In genomic region chr17:78745407-78746088, GRCh38 we compare ENCODE assay signal across 7 cellular contexts. TPM values are rescaled to one million over a fixed set of nuclear protein-coding genes. Genes with fewer than 3 reads are reported as not detected.
DNase-seq lines count a peak whose midpoint lies in the region; ATAC-seq and TF ChIP-seq lines count a peak whose summit lies in the region.

No MANE protein-coding gene starts in this region.

- TF ChIP-seq CTCF in DOHH2 (IDR thresholded peaks at IDR 0.05; ENCODE audit: low read depth, low read length, poor library complexity, severe bottlenecking) (peak; percentile 67), fibroblast of the aortic adventitia (IDR thresholded peaks at IDR 0.05; ENCODE audit: insufficient read depth, low read length) (peak; percentile 50), gastrocnemius medialis (IDR thresholded peaks at IDR 0.05 in 4 of 5, conservative IDR thresholded peaks at IDR 0.05 in 1 of 5) (peak; percentile 36 to 61 (median 57))

- H3K4me2 ChIP-seq in DOHH2 (ENCODE audit: low read length): peak overlapping the region; percentile 55

- peaks cover 96% of the 10 kb centered on the region for H3K79me2 ChIP-seq in DOHH2 (ENCODE audit: control insufficient read depth, low read length)

- peaks cover 3% of the 10 kb centered on the region; the same call in 1 of the 2 replicates for H4K20me1 ChIP-seq in DOHH2 (ENCODE audit: control insufficient read depth, insufficient read depth, low read depth, low read length)

- intact Hi-C loops in gastrocnemius medialis (cut with DNase I; ENCODE audit: low total_unique reads): loop anchor here (5.0 kb wide), 1 partner anchor 248 kb away; no protein-coding TSS in a partner anchor

- in situ Hi-C loops in gastrocnemius medialis (cut with MboI; ENCODE audit: low sequenced_read_pairs in 4 of 4): no loop called here

- H3K27me3 ChIP-seq in DOHH2 (ENCODE audit: control insufficient read depth, low read length) (no peaks in the 10 kb centered on the region), gastrocnemius medialis (no peaks in the 10 kb centered on the region)

- H3K27ac ChIP-seq in DOHH2 (ENCODE audit: low read depth, low read length): no peak overlapping the region
- peak overlapping the region; percentile 58 for H3K27ac ChIP-seq in KOPT-K1 (ENCODE audit: low read depth, low read length, poor library complexity, severe bottlenecking)
- peak overlapping the region; percentile 61 to 79 (median 64) for H3K27ac ChIP-seq in gastrocnemius medialis

- no peak for TF ChIP-seq POLR2A in gastrocnemius medialis (IDR thresholded peaks at IDR 0.05)

- no peaks in the 10 kb centered on the region for H3K9me2 ChIP-seq in DOHH2 (replicated peaks; ENCODE audit: control insufficient read depth, low read length)

- H3K36me3 ChIP-seq in DOHH2 (ENCODE audit: control insufficient read depth, low read length): no peaks in the 10 kb centered on the region
- no peaks in the 10 kb centered on the region for H3K36me3 ChIP-seq in KOPT-K1 (ENCODE audit: insufficient read depth, low read length)
- H3K36me3 ChIP-seq in gastrocnemius medialis: no peaks in the 10 kb centered on the region

- H3K4me3 ChIP-seq in DOHH2 (ENCODE audit: low read length) (peak overlapping the region; percentile 32; the same call in 1 of the 2 replicates), fibroblast of the aortic adventitia (ENCODE audit: low read depth, low read length) (no peak overlapping the region), gastrocnemius medialis (no peak overlapping the region)

- no peaks in the 10 kb centered on the region for H3K9me3 ChIP-seq in DOHH2 (ENCODE audit: control insufficient read depth, insufficient read depth, low read length)
- H3K9me3 ChIP-seq in KOPT-K1 (ENCODE audit: insufficient read depth, low read length, poor library complexity, severe bottlenecking): no peaks in the 10 kb centered on the region
- H3K9me3 ChIP-seq in gastrocnemius medialis: no peaks in the 10 kb centered on the region

- peak; percentile 54 for DNase-seq in activated CD8-positive, alpha-beta memory T cell treated with anti-CD3 and anti-CD28 coated beads, Interleukin-2, amount 50 U/mL, for 4 hours
- DNase-seq in fibroblast of the aortic adventitia (ENCODE audit: low read depth): peak; percentile 73
- DNase-seq in gastrocnemius medialis: no peak
- DNase-seq in NCI-H345 (lab: John Stamatoyannopoulos, UW): no peak
- DNase-seq in NCI-H524 treated with DMSO at 0.1 percent for 48 hours (lab: John Stamatoyannopoulos, UW): no peak

- ATAC-seq in gastrocnemius medialis: no peak

- H3F3A ChIP-seq in DOHH2 (ENCODE audit: control insufficient read depth, insufficient read depth): peaks cover 38% of the 10 kb centered on the region

- H3K4me1 ChIP-seq in DOHH2 (ENCODE audit: control insufficient read depth, low read length) (peaks cover 100% of the 10 kb centered on the region), gastrocnemius medialis (peaks cover 59 to 63% of the 10 kb centered on the region in 2 donors)

RNA-seq across cellular contexts. Expression of gene CYTH1, which starts 36.5 kb away (rescaled TPM):
- 7.8 and 13.8 TPM in 2 replicates for total RNA-seq in fibroblast of the aortic adventitia (ENCODE audit: low replicate concordance)
- 10 to 100 TPM; 24.7 to 43.7 (median 32.4) TPM for total RNA-seq in gastrocnemius medialis

Comparison
In these comparisons a context has a peak if more than half of its experiments do, and no peak if none do; other contexts are left out.
1. DNase-seq: peak in activated CD8-positive, alpha-beta memory T cell treated with anti-CD3 and anti-CD28 coated beads, Interleukin-2, amount 50 U/mL, for 4 hours (single experiment) and fibroblast of the aortic adventitia (single experiment); none in gastrocnemius medialis (0 of 2), NCI-H345 (single experiment) and NCI-H524 treated with DMSO at 0.1 percent for 48 hours (single experiment).
2. Peak in every context shown above with its lines, with median percentiles within 50 percentile points of each other: CTCF ChIP-seq.